Comparison of ENCODE assay signal across 13 cellular contexts in the genomic region with DNA sequence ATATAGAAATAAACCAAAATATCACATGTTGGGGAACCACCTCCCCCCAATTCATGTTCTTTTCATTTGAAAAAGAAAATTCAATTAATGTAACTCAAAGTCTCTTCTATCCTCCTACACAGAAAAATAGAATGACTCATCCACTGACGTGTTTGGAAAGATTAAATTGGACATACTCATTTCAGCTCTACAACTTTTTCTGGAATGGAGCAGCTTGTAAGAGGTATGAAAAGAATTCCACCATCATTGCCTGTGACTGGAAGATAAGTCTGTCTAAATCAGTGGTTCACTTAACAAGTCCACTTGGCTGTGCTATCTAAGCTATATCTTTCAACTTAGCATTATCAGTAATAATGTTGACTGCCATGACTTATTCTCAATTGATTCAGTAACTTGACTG.
DNase-seq lines count a peak whose midpoint lies in the region; ATAC-seq, FAIRE-seq and TF ChIP-seq lines count a peak whose summit lies in the region.
"Had no signal": no experiment of that assay in that cellular context is flagged by ENCODE, and none has a peak within 500 bp of the region (broad histone marks: within the 10 kb centered on the region; RNA-seq: fewer than 3 reads in every experiment).

No MANE protein-coding gene starts in this region.

- H3K4me1 ChIP-seq in K562 (replicated peaks in 1 of 2; ENCODE audit: control insufficient read depth in 2 of 2, insufficient read depth in 2 of 2, low read length in 2 of 2) = no peaks in the 10 kb centered on the region
- H3K4me1 ChIP-seq in left lung = no peaks in the 10 kb centered on the region
- H3K4me1 ChIP-seq in gastroesophageal sphincter = no peaks in the 10 kb centered on the region

- no TSS peak for BruUV-seq in K562 (replicated peaks; lab: Mats Ljungman, UMichigan)

- TF ChIP-seq CTCF in K562 (IDR thresholded peaks at IDR 0.05 in 2 of 3, conservative IDR thresholded peaks at IDR 0.05 in 1 of 3; ENCODE audit: insufficient read depth in 2 of 3, low read depth in 1 of 3, low read length in 3 of 3) = no peak
- no peak for TF ChIP-seq CTCF in left lung (IDR thresholded peaks at IDR 0.05)
- no peak for TF ChIP-seq CTCF in gastroesophageal sphincter (IDR thresholded peaks at IDR 0.05)

- intact Hi-C loops in K562 (cut with micrococcal nuclease) (no loop called here), left lung (cut with DNase I) (no loop called here)

- no peak overlapping the region for H2AFZ ChIP-seq in K562 (ENCODE audit: low read depth, low read length)

- no peak overlapping the region for H3K4me2 ChIP-seq in K562 (ENCODE audit: insufficient read depth, low read length)

- TF ChIP-seq EP300 in K562 (IDR thresholded peaks at IDR 0.05; ENCODE audit: low read length) (no peak), gastroesophageal sphincter (IDR thresholded peaks at IDR 0.05) (no peak)

- no peak for TF ChIP-seq POLR2A in K562 (conservative IDR thresholded peaks at IDR 0.05)
- no peak for TF ChIP-seq POLR2A in gastroesophageal sphincter (IDR thresholded peaks at IDR 0.05)

- H3K9ac ChIP-seq in K562 (ENCODE audit: insufficient read depth in 1 of 2, low read depth in 2 of 2, low read length in 2 of 2) = no peak overlapping the region

- H3K9me1 ChIP-seq in K562 (ENCODE audit: control insufficient read depth, insufficient read depth, low read length) = no peaks in the 10 kb centered on the region

- CTCF ChIA-PET in K562 (lab: Yijun Ruan, JAX; ENCODE audit: low intra/inter-chr PET ratio) = no interaction called here

- H3K4me3 ChIP-seq in K562 (no peak overlapping the region), left lung (no peak overlapping the region), gastroesophageal sphincter (no peak overlapping the region)
- H3K4me3 ChIP-seq: GM12878 had no signal

- H3K9me3 ChIP-seq in K562 (replicated peaks; ENCODE audit: control insufficient read depth, insufficient read depth, low read depth, low read length) = no peaks in the 10 kb centered on the region
- no peaks in the 10 kb centered on the region for H3K9me3 ChIP-seq in left lung
- no peaks in the 10 kb centered on the region for H3K9me3 ChIP-seq in gastroesophageal sphincter

- POLR2A ChIA-PET in K562 (lab: Yijun Ruan, JAX) = no interaction called here

- H3K79me2 ChIP-seq in K562 (ENCODE audit: control insufficient read depth, insufficient read depth, low read length) = no peaks in the 10 kb centered on the region

- TF ChIP-seq RAD21 in K562 (CRISPR knock-in tag; conservative IDR thresholded peaks at IDR 0.05 in 1 of 2, IDR thresholded peaks at IDR 0.05 in 1 of 2) = no peak

- H3K27me3 ChIP-seq in K562 (ENCODE audit: control insufficient read depth in 2 of 2, insufficient read depth in 2 of 2, low read length in 2 of 2) (no peaks in the 10 kb centered on the region), left lung (no peaks in the 10 kb centered on the region), gastroesophageal sphincter (no peaks in the 10 kb centered on the region)

- H3K36me3 ChIP-seq in K562 (ENCODE audit: control insufficient read depth, insufficient read depth, low read length) (no peaks in the 10 kb centered on the region), left lung (no peaks in the 10 kb centered on the region), gastroesophageal sphincter (no peaks in the 10 kb centered on the region)

- FAIRE-seq in K562 (lab: Jason Lieb, UNC) = no peak
- FAIRE-seq: GM12878 had no signal

- no peaks in the 10 kb centered on the region for H4K20me1 ChIP-seq in K562 (replicated peaks; ENCODE audit: control insufficient read depth, insufficient read depth, low read length)

- no peak overlapping the region for H3K27ac ChIP-seq in K562 (ENCODE audit: extremely low read depth, low read depth, low read length)
- H3K27ac ChIP-seq in left lung = no peak overlapping the region
- no peak overlapping the region for H3K27ac ChIP-seq in gastroesophageal sphincter

- in situ Hi-C loops in K562 (cut with MboI) = no loop called here

- no peak for ATAC-seq in K562
- ATAC-seq in left lung = peak; percentile 43
- no peak for ATAC-seq in gastroesophageal sphincter
- no peak for ATAC-seq in HG02623 (IDR thresholded peaks at IDR 0.05; ENCODE audit: unreplicated experiment)
- ATAC-seq: GM12878 had no signal

- WGBS in K562 (ENCODE audit: insufficient coverage, low coverage, missing lambda C conversion rate) = 0% methylated on average over 1 of the region's 1 CpG
- WGBS in gastroesophageal sphincter (ENCODE audit: low coverage in 1 of 2), 2 donors = 20 to 33% methylated on average over 1 of the region's 1 CpG

- DNase-seq in A172 (ENCODE audit: low spot score) (peak; percentile 82), HS-5 (ENCODE audit: low read depth) (peak; percentile 54), K562 (ENCODE audit: extremely low read depth in 1 of 4, low spot score in 3 of 4) (no peak), left lung (no peak), germinal center (ENCODE audit: low spot score) (no peak), anterior cingulate cortex (lab: John Stamatoyannopoulos, UW) (no peak)
- DNase-seq: activated naive CD8-positive, alpha-beta T cell treated with anti-CD3 and anti-CD28 coated beads, Interleukin-2, amount 10 ng/mL, durations not matched to agents 7 days and 5 days; activated T-cell treated with anti-CD3 and anti-CD28 coated beads for 4 hours; dermis blood vessel endothelial cell; NCI-H2107 had no signal

TF ChIP-seq in K562, 482 proteins besides CTCF, POLR2A, EP300 and RAD21:
- TF ChIP-seq THAP7 (CRISPR knock-in tag; IDR thresholded peaks at IDR 0.05) (no peak), ZNF785 (CRISPR knock-in tag; IDR thresholded peaks at IDR 0.05) (no peak), PHF20 (IDR thresholded peaks at IDR 0.05; ENCODE audit: partially characterized antibody) (no peak), ZNF75A (CRISPR knock-in tag; IDR thresholded peaks at IDR 0.05) (no peak), CBFA2T3 (IDR thresholded peaks at IDR 0.05) (0 out of 2 replicates have a peak, but pooled peaks have one; percentile 28), ZFP91 (CRISPR knock-in tag; IDR thresholded peaks at IDR 0.05) (no peak), TAL1 (IDR thresholded peaks at IDR 0.05) (peak; percentile 31; the same call in 1 of the 2 replicates), ZNF184 (CRISPR knock-in tag; IDR thresholded peaks at IDR 0.05) (no peak), DNMT1 (IDR thresholded peaks at IDR 0.05) (no peak), NR4A1 (CRISPR knock-in tag; IDR thresholded peaks at IDR 0.05) (no peak), NR4A1 (tag; IDR thresholded peaks at IDR 0.05) (no peak), BACH1 (tag; IDR thresholded peaks at IDR 0.05) (no peak)
- TF ChIP-seq, protein P1, sequence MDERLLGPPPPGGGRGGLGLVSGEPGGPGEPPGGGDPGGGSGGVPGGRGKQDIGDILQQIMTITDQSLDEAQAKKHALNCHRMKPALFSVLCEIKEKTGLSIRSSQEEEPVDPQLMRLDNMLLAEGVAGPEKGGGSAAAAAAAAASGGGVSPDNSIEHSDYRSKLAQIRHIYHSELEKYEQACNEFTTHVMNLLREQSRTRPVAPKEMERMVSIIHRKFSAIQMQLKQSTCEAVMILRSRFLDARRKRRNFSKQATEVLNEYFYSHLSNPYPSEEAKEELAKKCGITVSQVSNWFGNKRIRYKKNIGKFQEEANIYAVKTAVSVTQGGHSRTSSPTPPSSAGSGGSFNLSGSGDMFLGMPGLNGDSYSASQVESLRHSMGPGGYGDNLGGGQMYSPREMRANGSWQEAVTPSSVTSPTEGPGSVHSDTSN (CRISPR knock-in tag; IDR thresholded peaks at IDR 0.05; ENCODE audit: low read depth) = no peak
- TF ChIP-seq, protein P1 (tag; conservative IDR thresholded peaks at IDR 0.05; ENCODE audit: low read depth) = no peak
- TF ChIP-seq, protein P2, sequence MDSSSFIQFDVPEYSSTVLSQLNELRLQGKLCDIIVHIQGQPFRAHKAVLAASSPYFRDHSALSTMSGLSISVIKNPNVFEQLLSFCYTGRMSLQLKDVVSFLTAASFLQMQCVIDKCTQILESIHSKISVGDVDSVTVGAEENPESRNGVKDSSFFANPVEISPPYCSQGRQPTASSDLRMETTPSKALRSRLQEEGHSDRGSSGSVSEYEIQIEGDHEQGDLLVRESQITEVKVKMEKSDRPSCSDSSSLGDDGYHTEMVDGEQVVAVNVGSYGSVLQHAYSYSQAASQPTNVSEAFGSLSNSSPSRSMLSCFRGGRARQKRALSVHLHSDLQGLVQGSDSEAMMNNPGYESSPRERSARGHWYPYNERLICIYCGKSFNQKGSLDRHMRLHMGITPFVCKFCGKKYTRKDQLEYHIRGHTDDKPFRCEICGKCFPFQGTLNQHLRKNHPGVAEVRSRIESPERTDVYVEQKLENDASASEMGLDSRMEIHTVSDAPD (CRISPR knock-in tag; IDR thresholded peaks at IDR 0.05) = no peak
TF ChIP-seq in K562: peak in this region for 2.

Comparison
In these comparisons a context has a peak if more than half of its experiments do, and no peak if none do; other contexts are left out.
1. DNase-seq: peak in A172 (single experiment) and HS-5 (single experiment); none in K562 (0 of 4), left lung (0 of 2), germinal center (single experiment) and anterior cingulate cortex (0 of 58).